ENCODE assay signal across 2 cellular contexts in the genomic region with DNA sequence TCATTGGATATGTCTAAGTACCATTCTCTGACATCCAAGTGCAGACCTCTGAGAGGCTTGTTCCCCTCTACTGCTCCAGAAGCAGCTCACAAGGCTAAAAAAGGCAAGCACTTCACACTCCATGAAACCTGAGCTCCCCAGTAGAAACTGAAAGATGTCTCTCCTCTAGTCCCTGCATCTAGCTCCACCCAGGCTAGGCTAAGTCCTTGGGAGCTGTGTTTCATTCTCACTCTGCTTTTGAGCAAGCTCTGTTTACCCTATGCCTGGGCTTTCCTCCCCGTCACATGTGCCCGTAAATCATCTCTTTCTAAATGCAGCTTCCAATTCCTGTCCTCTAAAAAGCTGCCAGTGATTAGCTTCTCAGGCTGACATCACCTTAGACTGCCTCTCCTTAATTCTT.
TF ChIP-seq lines count a peak whose summit lies in the region.

No MANE protein-coding gene starts in this region.

TF ChIP-seq in SK-N-SH treated with all-trans-retinoic acid at 6 μM for 48 hours, 23 proteins besides CTCF, POLR2A, EP300 and RAD21 (continued from another document):
- TF ChIP-seq, protein P1, sequence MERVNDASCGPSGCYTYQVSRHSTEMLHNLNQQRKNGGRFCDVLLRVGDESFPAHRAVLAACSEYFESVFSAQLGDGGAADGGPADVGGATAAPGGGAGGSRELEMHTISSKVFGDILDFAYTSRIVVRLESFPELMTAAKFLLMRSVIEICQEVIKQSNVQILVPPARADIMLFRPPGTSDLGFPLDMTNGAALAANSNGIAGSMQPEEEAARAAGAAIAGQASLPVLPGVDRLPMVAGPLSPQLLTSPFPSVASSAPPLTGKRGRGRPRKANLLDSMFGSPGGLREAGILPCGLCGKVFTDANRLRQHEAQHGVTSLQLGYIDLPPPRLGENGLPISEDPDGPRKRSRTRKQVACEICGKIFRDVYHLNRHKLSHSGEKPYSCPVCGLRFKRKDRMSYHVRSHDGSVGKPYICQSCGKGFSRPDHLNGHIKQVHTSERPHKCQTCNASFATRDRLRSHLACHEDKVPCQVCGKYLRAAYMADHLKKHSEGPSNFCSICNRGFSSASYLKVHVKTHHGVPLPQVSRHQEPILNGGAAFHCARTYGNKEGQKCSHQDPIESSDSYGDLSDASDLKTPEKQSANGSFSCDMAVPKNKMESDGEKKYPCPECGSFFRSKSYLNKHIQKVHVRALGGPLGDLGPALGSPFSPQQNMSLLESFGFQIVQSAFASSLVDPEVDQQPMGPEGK (CRISPR knock-in tag; IDR thresholded peaks at IDR 0.05; ENCODE audit: borderline replicate concordance) = no peak
- TF ChIP-seq, protein P2, sequence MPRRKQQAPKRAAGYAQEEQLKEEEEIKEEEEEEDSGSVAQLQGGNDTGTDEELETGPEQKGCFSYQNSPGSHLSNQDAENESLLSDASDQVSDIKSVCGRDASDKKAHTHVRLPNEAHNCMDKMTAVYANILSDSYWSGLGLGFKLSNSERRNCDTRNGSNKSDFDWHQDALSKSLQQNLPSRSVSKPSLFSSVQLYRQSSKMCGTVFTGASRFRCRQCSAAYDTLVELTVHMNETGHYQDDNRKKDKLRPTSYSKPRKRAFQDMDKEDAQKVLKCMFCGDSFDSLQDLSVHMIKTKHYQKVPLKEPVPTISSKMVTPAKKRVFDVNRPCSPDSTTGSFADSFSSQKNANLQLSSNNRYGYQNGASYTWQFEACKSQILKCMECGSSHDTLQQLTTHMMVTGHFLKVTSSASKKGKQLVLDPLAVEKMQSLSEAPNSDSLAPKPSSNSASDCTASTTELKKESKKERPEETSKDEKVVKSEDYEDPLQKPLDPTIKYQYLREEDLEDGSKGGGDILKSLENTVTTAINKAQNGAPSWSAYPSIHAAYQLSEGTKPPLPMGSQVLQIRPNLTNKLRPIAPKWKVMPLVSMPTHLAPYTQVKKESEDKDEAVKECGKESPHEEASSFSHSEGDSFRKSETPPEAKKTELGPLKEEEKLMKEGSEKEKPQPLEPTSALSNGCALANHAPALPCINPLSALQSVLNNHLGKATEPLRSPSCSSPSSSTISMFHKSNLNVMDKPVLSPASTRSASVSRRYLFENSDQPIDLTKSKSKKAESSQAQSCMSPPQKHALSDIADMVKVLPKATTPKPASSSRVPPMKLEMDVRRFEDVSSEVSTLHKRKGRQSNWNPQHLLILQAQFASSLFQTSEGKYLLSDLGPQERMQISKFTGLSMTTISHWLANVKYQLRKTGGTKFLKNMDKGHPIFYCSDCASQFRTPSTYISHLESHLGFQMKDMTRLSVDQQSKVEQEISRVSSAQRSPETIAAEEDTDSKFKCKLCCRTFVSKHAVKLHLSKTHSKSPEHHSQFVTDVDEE (CRISPR knock-in tag; IDR thresholded peaks at IDR 0.05) = no peak
- no peak for TF ChIP-seq RARB (CRISPR knock-in tag; IDR thresholded peaks at IDR 0.05)
- TF ChIP-seq, protein P3, sequence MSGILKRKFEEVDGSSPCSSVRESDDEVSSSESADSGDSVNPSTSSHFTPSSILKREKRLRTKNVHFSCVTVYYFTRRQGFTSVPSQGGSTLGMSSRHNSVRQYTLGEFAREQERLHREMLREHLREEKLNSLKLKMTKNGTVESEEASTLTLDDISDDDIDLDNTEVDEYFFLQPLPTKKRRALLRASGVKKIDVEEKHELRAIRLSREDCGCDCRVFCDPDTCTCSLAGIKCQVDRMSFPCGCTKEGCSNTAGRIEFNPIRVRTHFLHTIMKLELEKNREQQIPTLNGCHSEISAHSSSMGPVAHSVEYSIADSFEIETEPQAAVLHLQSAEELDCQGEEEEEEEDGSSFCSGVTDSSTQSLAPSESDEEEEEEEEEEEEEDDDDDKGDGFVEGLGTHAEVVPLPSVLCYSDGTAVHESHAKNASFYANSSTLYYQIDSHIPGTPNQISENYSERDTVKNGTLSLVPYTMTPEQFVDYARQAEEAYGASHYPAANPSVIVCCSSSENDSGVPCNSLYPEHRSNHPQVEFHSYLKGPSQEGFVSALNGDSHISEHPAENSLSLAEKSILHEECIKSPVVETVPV (CRISPR knock-in tag; IDR thresholded peaks at IDR 0.05) = no peak

TF ChIP-seq in WTC11, 78 proteins besides CTCF, POLR2A, EP300 and RAD21 (continued from another document):
- TF ChIP-seq, protein P4, sequence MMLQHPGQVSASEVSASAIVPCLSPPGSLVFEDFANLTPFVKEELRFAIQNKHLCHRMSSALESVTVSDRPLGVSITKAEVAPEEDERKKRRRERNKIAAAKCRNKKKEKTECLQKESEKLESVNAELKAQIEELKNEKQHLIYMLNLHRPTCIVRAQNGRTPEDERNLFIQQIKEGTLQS (CRISPR knock-in tag; conservative IDR thresholded peaks at IDR 0.05) = no peak
